Comparison of ENCODE assay signal across 8 cellular contexts in genomic region chr7:131945313-131945831, GRCh38.
A peak's percentile ranks its signal among the peaks of the same experiment; 100 is the strongest.
DNase-seq lines count a peak whose midpoint lies in the region; FAIRE-seq and TF ChIP-seq lines count a peak whose summit lies in the region.

No MANE protein-coding gene starts in this region.

- H3K4me3 ChIP-seq in iPS DF 6.9 (ENCODE audit: low read length) (no peak overlapping the region), small intestine (ENCODE audit: low read depth in 1 of 2, low read length in 2 of 2) (no peak overlapping the region)

- H3K9me3 ChIP-seq in iPS DF 6.9 (ENCODE audit: control insufficient read depth, insufficient read depth, low read length) (no peaks in the 10 kb centered on the region), small intestine (ENCODE audit: control insufficient read depth, low read depth) (no peaks in the 10 kb centered on the region)

- no peaks in the 10 kb centered on the region; the same call in 1 of the 2 replicates for H3K27me3 ChIP-seq in iPS DF 6.9 (ENCODE audit: control insufficient read depth, insufficient read depth, low read length)
- peaks cover 0 to 4% of the 10 kb centered on the region in 2 donors for H3K27me3 ChIP-seq in small intestine (ENCODE audit: control insufficient read depth in 2 of 2, insufficient read depth in 2 of 2, low read length in 2 of 2)

- WGBS in iPS DF 6.9 (ENCODE audit: insufficient coverage, insufficient read length), result no CpG with 5 or more reads among the region's 38 CpGs
- WGBS in small intestine, 3 donors, result 2 to 4% (median 4%) methylated on average over 28 to 38 of the region's 38 CpGs

- no peak overlapping the region for H3K4me3 Mint-ChIP-seq in HFFc6

- H3K36me3 ChIP-seq in iPS DF 6.9 (ENCODE audit: control insufficient read depth, insufficient read depth, low read length) (no peaks in the 10 kb centered on the region), small intestine (ENCODE audit: control insufficient read depth in 2 of 2, insufficient read depth in 2 of 2, low read length in 2 of 2) (no peaks in the 10 kb centered on the region)

- H3K27ac ChIP-seq in iPS DF 6.9 (ENCODE audit: low read length), result no peak overlapping the region
- no peak overlapping the region for H3K27ac ChIP-seq in small intestine (ENCODE audit: low read depth in 1 of 2, low read length in 1 of 2)

- H3K27me3 Mint-ChIP-seq in HFFc6 (ENCODE audit: insufficient read depth), result peaks cover 28% of the 10 kb centered on the region

- H3K9me3 Mint-ChIP-seq in HFFc6, result no peaks in the 10 kb centered on the region

- peak; percentile 93 for TF ChIP-seq CTCF in HFFc6 (IDR thresholded peaks at IDR 0.05)

- no peaks in the 10 kb centered on the region for H3K4me1 ChIP-seq in iPS DF 6.9 (ENCODE audit: control insufficient read depth, insufficient read depth, low read length)
- no peaks in the 10 kb centered on the region for H3K4me1 ChIP-seq in small intestine (ENCODE audit: control insufficient read depth in 2 of 2, insufficient read depth in 1 of 2, low read depth in 1 of 2, low read length in 1 of 2)

- no peak overlapping the region for H3K27ac Mint-ChIP-seq in HFFc6

- DNase-seq in NCI-H2107 (lab: John Stamatoyannopoulos, UW) (peak; percentile 13), NCI-H2107 treated with DMSO at 0.1 percent for 48 hours (lab: John Stamatoyannopoulos, UW; ENCODE audit: unreplicated experiment) (no peak), HFFc6 (no peak), NCI-H460 (ENCODE audit: extremely low read depth, low read depth) (peak; percentile 38), amniotic stem cell (lab: John Stamatoyannopoulos, UW) (peak; percentile 8), iPS DF 6.9 (ENCODE audit: low read depth, low spot score) (peak; percentile 48), small intestine (peak; percentile 53), HCEC 1CT (no peak)

- H3K36me3 Mint-ChIP-seq in HFFc6 (ENCODE audit: low read depth), result no peaks in the 10 kb centered on the region

- peaks cover 5% of the 10 kb centered on the region; the same call in 1 of the 2 replicates for H3K4me1 Mint-ChIP-seq in HFFc6 (ENCODE audit: low read depth)

- no peak for FAIRE-seq in small intestine (lab: Jason Lieb, UNC)

Comparison
In these comparisons a context has a peak if more than half of its experiments do, and no peak if none do; other contexts are left out.
1. DNase-seq: peak in NCI-H2107 (single experiment), NCI-H460 (single experiment), amniotic stem cell (single experiment), iPS DF 6.9 (single experiment) and small intestine (single experiment); none in NCI-H2107 treated with DMSO at 0.1 percent for 48 hours (single experiment), HFFc6 (single experiment) and HCEC 1CT (single experiment).